In the genomic region with DNA sequence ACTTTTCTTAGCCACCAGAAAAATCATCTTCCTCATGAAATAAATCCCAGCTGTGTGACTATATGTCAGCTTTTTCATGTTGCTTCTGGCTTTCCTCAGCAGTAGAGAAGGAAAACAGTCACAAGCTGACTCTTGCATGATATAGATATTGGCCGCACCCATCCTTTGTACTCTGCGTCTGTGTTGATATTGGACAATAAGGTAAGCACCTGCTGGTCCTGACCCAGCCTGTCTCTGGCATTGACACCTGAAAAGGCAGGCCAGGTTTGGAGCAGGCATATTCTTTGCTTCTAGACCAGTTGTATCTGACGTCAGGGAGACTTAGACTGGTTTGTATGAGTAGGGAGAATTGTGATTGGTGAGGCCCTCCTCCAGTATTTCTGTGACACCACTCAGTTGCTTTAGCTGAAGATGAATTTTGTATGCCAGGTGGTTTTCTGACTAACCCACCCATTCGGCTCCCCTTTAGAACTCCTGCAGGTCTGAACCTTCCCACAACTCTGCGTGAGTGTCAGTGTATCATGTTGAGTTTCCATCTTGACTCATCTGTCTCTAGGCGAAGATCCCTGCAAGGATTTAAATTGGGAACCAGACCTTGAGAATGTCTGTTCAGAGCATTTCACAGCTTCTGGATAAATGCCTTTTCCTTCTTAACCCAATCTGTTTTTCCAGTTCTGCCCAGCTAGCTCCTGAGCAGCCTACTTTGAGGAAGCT, we compare ENCODE assay signal across 16 cellular contexts.
"Had no signal": no experiment of that assay in that cellular context is flagged by ENCODE, and none has a peak within 500 bp of the region (broad histone marks: within the 10 kb centered on the region; RNA-seq: fewer than 3 reads in every experiment).

No MANE protein-coding gene starts in this region.

- H3K4me3 ChIP-seq: ascending aorta, dorsolateral prefrontal cortex, gastroesophageal sphincter, hepatocyte, right atrium auricular region had no signal

- ATAC-seq: activated CD8-positive, alpha-beta T cell treated with anti-CD3 and anti-CD28 coated beads, Interleukin-2, amount 10 ng/mL, durations not matched to agents 7 days and 5 days; activated naive CD8-positive, alpha-beta T cell treated with anti-CD3 and anti-CD28 coated beads, Interleukin-2, amount 50 U/mL, for 24 hours; gastroesophageal sphincter; stimulated activated memory B cell treated with anti-CD40 and anti-IgM and Interleukin-4, amounts not matched to agents 10 μg/mL and 1 μg/mL and 100 μg/mL, for 72 hours; T-cell had no signal

- H3K4me1 Mint-ChIP-seq: activated naive CD8-positive, alpha-beta T cell treated with anti-CD3 and anti-CD28 coated beads, Interleukin-2, amount 50 U/mL, for 24 hours; T-cell had no signal

- H3K4me3 Mint-ChIP-seq: activated CD8-positive, alpha-beta T cell treated with anti-CD3 and anti-CD28 coated beads, Interleukin-2, amount 10 ng/mL, durations not matched to agents 7 days and 5 days; activated naive CD8-positive, alpha-beta T cell treated with anti-CD3 and anti-CD28 coated beads, Interleukin-2, amount 50 U/mL, for 24 hours; activated T-helper 1 cell treated with anti-CD3 and anti-CD28 coated beads, Interleukin-12 subunit alpha, Interleukin-12 subunit beta, Interleukin-2, Interleukin-4 antibody, amounts not matched to agents 30 ng/mL and 10 ng/mL and 1 ng/mL, durations not matched to agents 14 hours and 24 hours and 36 hours; stimulated activated memory B cell treated with anti-CD40 and anti-IgM and Interleukin-4, amounts not matched to agents 10 μg/mL and 1 μg/mL and 100 μg/mL, for 72 hours; T-cell had no signal

- H3K27me3 ChIP-seq: ascending aorta, dorsolateral prefrontal cortex, gastroesophageal sphincter, hepatocyte, right atrium auricular region had no signal

- H3K27ac Mint-ChIP-seq: activated CD8-positive, alpha-beta T cell treated with anti-CD3 and anti-CD28 coated beads, Interleukin-2, amount 10 ng/mL, durations not matched to agents 7 days and 5 days; activated naive CD8-positive, alpha-beta T cell treated with anti-CD3 and anti-CD28 coated beads, Interleukin-2, amount 50 U/mL, for 24 hours; activated T-helper 1 cell treated with anti-CD3 and anti-CD28 coated beads, Interleukin-12 subunit alpha, Interleukin-12 subunit beta, Interleukin-2, Interleukin-4 antibody, amounts not matched to agents 30 ng/mL and 10 ng/mL and 1 ng/mL, durations not matched to agents 14 hours and 24 hours and 36 hours; stimulated activated memory B cell treated with anti-CD40 and anti-IgM and Interleukin-4, amounts not matched to agents 10 μg/mL and 1 μg/mL and 100 μg/mL, for 72 hours; T-cell had no signal

- H3K9me3 ChIP-seq: ascending aorta, gastroesophageal sphincter, right atrium auricular region had no signal

- H3K36me3 ChIP-seq: ascending aorta, right atrium auricular region had no signal

- DNase-seq: activated CD4-positive, alpha-beta T cell treated with anti-CD3 and anti-CD28 coated beads for 4 hours; activated CD8-positive, alpha-beta memory T cell treated with anti-CD3 and anti-CD28 coated beads, Interleukin-2, amount 50 U/mL, for 48 hours; activated CD8-positive, alpha-beta T cell treated with anti-CD3 and anti-CD28 coated beads, Interleukin-2, amount 10 ng/mL, durations not matched to agents 7 days and 5 days; activated naive CD4-positive, alpha-beta T cell treated with Interleukin-2 at 50 U/mL for 16 hours; activated naive CD8-positive, alpha-beta T cell treated with anti-CD3 and anti-CD28 coated beads, Interleukin-2, amount 50 U/mL, for 24 hours; dorsolateral prefrontal cortex; kidney; stimulated activated CD4-positive, alpha-beta T cell treated with anti-CD3 and anti-CD28 coated beads, Interleukin-1b, Interleukin-23, amount 100 ng/mL, for 48 hours; T-cell; trophoblast cell had no signal

- H3K27ac ChIP-seq: gastroesophageal sphincter, hepatocyte, right atrium auricular region had no signal

- H3K36me3 Mint-ChIP-seq: stimulated activated memory B cell treated with anti-CD40 and anti-IgM and Interleukin-4, amounts not matched to agents 10 μg/mL and 1 μg/mL and 100 μg/mL, for 72 hours; T-cell had no signal
